In the genomic region with DNA sequence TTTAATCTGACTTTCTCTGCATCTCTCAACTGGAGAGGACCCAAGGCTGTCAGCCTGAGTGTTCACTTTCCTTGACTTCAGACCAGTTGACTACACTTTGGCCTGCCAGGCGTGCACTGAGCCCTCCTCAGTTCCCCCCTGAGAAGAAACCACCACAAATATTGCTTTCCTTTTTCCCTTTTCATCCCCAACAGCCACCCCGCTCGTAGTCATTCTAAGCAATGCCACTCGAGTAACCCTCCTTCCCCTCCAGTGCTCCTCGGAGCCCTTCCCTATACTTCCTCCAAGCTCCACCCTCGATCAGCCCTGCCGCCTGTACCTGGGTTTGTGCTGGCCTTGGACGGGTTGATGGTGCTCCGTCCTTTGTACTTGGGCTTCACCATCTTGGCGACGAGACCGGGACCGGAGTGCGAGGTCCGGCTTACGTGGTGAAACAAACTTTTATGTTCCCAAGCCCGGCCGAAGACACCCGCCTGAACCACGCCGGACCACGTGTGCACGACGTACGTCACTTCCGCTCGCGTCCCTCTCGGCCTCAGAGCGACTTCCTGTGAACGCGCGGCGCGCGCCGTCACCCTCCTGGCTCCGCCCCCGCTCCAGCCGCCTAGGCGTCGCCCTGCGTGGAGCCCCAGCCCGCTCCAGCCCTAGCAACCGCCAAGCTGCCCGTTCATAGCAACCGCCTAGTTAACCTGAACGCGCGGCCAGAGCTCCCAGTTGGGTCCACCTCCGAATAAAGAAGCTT, we compare ENCODE assay signal across 8 cellular contexts. TPM values are rescaled to one million over a fixed set of nuclear protein-coding genes. Genes with fewer than 3 reads are reported as not detected.
DNase-seq lines count a peak whose midpoint lies in the region; ATAC-seq, FAIRE-seq and TF ChIP-seq lines count a peak whose summit lies in the region.

A gene (minus strand): TSS at position 498 of the 742 bp plus-strand sequence. CDS start 115 bp downstream, at position 383.

- peak within 1 kb of the TSS; percentile 71 to 90 (median 87) for H3K4me3 ChIP-seq in HepG2 (replicated peaks in 1 of 3; ENCODE audit: insufficient read depth in 1 of 3, low read depth in 2 of 3, low read length in 3 of 3)

- POLR2A ChIA-PET in HepG2 (lab: Yijun Ruan, JAX) = interaction anchor here (0.8 to 1.4 kb wide), 6 partner anchors 42 to 264 kb away, joined by 3 to 14 read pairs (median 5); a partner anchor contains a TSS

- peaks cover 2 to 18% of the 10 kb centered on the region in 2 experiments; a peak in 2 of 5 replicates for H3K27me3 ChIP-seq in HepG2 (ENCODE audit: control insufficient read depth in 1 of 2, insufficient read depth in 2 of 2, low read length in 2 of 2)

- peaks cover 32% of the 10 kb centered on the region for H3K79me2 ChIP-seq in HepG2 (ENCODE audit: insufficient read depth, low read length)

- CTCF ChIA-PET in HepG2 (lab: Yijun Ruan, JAX; ENCODE audit: low intra/inter-chr PET ratio, low total read pairs) = no interaction called here

- FAIRE-seq in HepG2 (lab: Jason Lieb, UNC) = peak; percentile 79

- TF ChIP-seq EP300 in HepG2 (IDR thresholded peaks at IDR 0.05; ENCODE audit: low read depth in 2 of 2, low read length in 2 of 2) (peak in 1 of 2 experiments; percentile 43; a peak in 1 of 4 replicates), HepG2 (CRISPR knock-in tag; IDR thresholded peaks at IDR 0.05; ENCODE audit: borderline replicate concordance) (peak; percentile 25; the same call in 1 of the 2 replicates)

- H3K9me3 ChIP-seq in HepG2 (ENCODE audit: low read length) = no peaks in the 10 kb centered on the region

- H2AFZ ChIP-seq in HepG2 (ENCODE audit: low read length) = peak within 1 kb of the TSS; percentile 83

- peaks cover 5% of the 10 kb centered on the region; the same call in 1 of the 2 replicates for H4K20me1 ChIP-seq in HepG2 (ENCODE audit: insufficient read depth, low read length)

- TF ChIP-seq RAD21 in HepG2 (CRISPR knock-in tag; IDR thresholded peaks at IDR 0.05) = 0 out of 2 replicates have a peak, but pooled peaks have one; percentile 15

- TF ChIP-seq POLR2A in HepG2 (IDR thresholded peaks at IDR 0.05; ENCODE audit: insufficient read depth in 1 of 2, low read depth in 2 of 2, low read length in 2 of 2) = peak; percentile 94 to 96

- intact Hi-C loops in HepG2 (cut with micrococcal nuclease; ENCODE audit: unreplicated experiment) = no loop called here

- DNase-seq in C1 segment of cervical spinal cord (lab: John Stamatoyannopoulos, UW) = peak; percentile 39 to 95 (median 88)
- peak; percentile 72 for DNase-seq in NCI-H748 treated with DMSO at 0.1 percent for 48 hours (lab: John Stamatoyannopoulos, UW)
- peak; percentile 94 to 95 for DNase-seq in activated CD4-positive, alpha-beta T cell treated with anti-CD3 and anti-CD28 coated beads, Interleukin-2, amount 50 U/mL, for 4 hours
- peak; percentile 98 for DNase-seq in dermis blood vessel endothelial cell
- peak; percentile 92 for DNase-seq in HepG2 (ENCODE audit: low spot score)
- DNase-seq in stimulated activated CD4-positive, alpha-beta T cell treated with anti-CD3 and anti-CD28 coated beads, Interleukin-4, amount 100 ng/mL, for 1 hour = peak; percentile 97

- peaks cover 25% of the 10 kb centered on the region for H3K4me1 ChIP-seq in HepG2 (ENCODE audit: insufficient read depth, low read length)

- peak within 1 kb of the TSS; percentile 96 for H3K9ac ChIP-seq in HepG2 (ENCODE audit: insufficient read depth, low read depth, low read length)

- WGBS in HepG2 (ENCODE audit: low lambda C conversion rate) = 1% methylated on average over 25 of the region's 51 CpGs

- in situ Hi-C loops in HepG2 (cut with HindIII; ENCODE audit: extremely low pct_ligation_motif_present, low pct_unique_long_range_greater_than_20kb) = no loop called here

- peak; percentile 98 for ATAC-seq in GM19372 (IDR thresholded peaks at IDR 0.05; ENCODE audit: low read depth, unreplicated experiment)
- ATAC-seq in HG03558 (IDR thresholded peaks at IDR 0.05; ENCODE audit: extremely low read depth, unreplicated experiment) = peak; percentile 88
- peak; percentile 99 for ATAC-seq in HepG2

- peak within 1 kb of the TSS; percentile 72 for H3K27ac ChIP-seq in HepG2 (ENCODE audit: extremely low read length, insufficient read depth, low read length)

- H3K36me3 ChIP-seq in HepG2 (replicated peaks in 1 of 2; ENCODE audit: control insufficient read depth in 1 of 2, insufficient read depth in 2 of 2, low read length in 2 of 2) = peaks cover 9 to 28% of the 10 kb centered on the region in 2 experiments; a peak in 4 of 5 replicates

- BruUV-seq in HepG2 (replicated peaks; lab: Mats Ljungman, UMichigan) = no TSS peak

- peak; percentile 28 for TF ChIP-seq CTCF in HepG2 (CRISPR knock-in tag; IDR thresholded peaks at IDR 0.05)

- H3K4me2 ChIP-seq in HepG2 (ENCODE audit: low read depth, low read length) = peak within 1 kb of the TSS; percentile 85

TF ChIP-seq in HepG2, 621 proteins besides CTCF, POLR2A, EP300 and RAD21 (continues in another document):
- TF ChIP-seq HOXA3 (CRISPR knock-in tag; IDR thresholded peaks at IDR 0.05) (peak; percentile 91), ZNF674 (CRISPR knock-in tag; IDR thresholded peaks at IDR 0.05; ENCODE audit: low read depth) (peak; percentile 98), ZFP82 (CRISPR knock-in tag; IDR thresholded peaks at IDR 0.05; ENCODE audit: borderline replicate concordance) (no peak), MEIS1 (CRISPR knock-in tag; IDR thresholded peaks at IDR 0.05; ENCODE audit: borderline replicate concordance) (no peak), HHEX (CRISPR knock-in tag; IDR thresholded peaks at IDR 0.05) (0 out of 2 replicates have a peak, but pooled peaks have one; percentile 25), ZNF572 (CRISPR knock-in tag; IDR thresholded peaks at IDR 0.05) (peak; percentile 94)
- TF ChIP-seq, protein P1, sequence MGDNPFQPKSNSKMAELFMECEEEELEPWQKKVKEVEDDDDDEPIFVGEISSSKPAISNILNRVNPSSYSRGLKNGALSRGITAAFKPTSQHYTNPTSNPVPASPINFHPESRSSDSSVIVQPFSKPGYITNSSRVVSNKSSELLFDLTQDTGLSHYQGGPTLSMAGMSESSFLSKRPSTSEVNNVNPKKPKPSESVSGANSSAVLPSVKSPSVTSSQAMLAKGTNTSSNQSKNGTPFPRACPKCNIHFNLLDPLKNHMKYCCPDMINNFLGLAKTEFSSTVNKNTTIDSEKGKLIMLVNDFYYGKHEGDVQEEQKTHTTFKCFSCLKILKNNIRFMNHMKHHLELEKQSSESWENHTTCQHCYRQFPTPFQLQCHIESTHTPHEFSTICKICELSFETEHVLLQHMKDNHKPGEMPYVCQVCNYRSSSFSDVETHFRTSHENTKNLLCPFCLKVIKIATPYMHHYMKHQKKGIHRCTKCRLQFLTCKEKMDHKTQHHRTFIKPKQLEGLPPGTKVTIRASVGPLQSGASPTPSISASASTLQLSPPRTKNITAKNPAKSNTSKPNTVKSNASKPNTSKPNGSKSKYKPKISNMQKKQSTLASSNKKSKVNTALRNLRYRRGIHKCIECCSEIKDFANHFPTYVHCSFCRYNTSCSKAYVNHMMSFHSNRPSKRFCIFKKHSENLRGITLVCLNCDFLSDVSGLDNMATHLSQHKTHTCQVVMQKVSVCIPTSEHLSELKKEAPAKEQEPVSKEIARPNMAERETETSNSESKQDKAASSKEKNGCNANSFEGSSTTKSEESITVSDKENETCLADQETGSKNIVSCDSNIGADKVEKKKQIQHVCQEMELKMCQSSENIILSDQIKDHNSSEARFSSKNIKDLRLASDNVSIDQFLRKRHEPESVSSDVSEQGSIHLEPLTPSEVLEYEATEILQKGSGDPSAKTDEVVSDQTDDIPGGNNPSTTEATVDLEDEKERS (CRISPR knock-in tag; IDR thresholded peaks at IDR 0.05) = peak; percentile 77; the same call in 1 of the 2 replicates
- TF ChIP-seq, protein P2, sequence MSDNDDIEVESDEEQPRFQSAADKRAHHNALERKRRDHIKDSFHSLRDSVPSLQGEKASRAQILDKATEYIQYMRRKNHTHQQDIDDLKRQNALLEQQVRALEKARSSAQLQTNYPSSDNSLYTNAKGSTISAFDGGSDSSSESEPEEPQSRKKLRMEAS (IDR thresholded peaks at IDR 0.05) = peak; percentile 99

RNA-seq across cellular contexts. Expression of the gene that starts here (rescaled TPM):
- total RNA-seq in dermis blood vessel endothelial cell = 47.3 and 56.8 TPM in 2 replicates
- 72.1 and 101 TPM in 2 replicates for total RNA-seq in HepG2 (2016; rRNA removed; fragmentation: Illumina TruSeq; extraction: Trizol)
- total RNA-seq in HepG2 (2016; cell fraction: cytosol; rRNA removed; fragmentation: Illumina TruSeq; extraction: Trizol; ENCODE audit: low read depth) = 16.7 and 23.2 TPM in 2 replicates
- total RNA-seq in HepG2 (2016; cell fraction: insoluble cytoplasmic fraction; rRNA removed; fragmentation: Illumina TruSeq; extraction: Trizol) = 79.2 and 107 TPM in 2 replicates
- 24.0 and 31.0 TPM in 2 replicates for total RNA-seq in HepG2 (2016; cell fraction: membrane; rRNA removed; fragmentation: Illumina TruSeq; extraction: Trizol)
- total RNA-seq in HepG2 (2016; cell fraction: nucleus; rRNA removed; fragmentation: Illumina TruSeq; extraction: Trizol) = 53.4 and 56.4 TPM in 2 replicates
- polyA plus RNA-seq in HepG2 (2011; rRNA removed) = 31.2 and 32.1 TPM in 2 replicates
- 12.2 and 16.1 TPM in 2 replicates for polyA plus RNA-seq in HepG2 (2011; cell fraction: cytosol; rRNA removed)
- 28.4 and 31.6 TPM in 2 replicates for polyA plus RNA-seq in HepG2 (2011; cell fraction: nucleus; rRNA removed)
- 37.2 and 45.4 TPM in 2 replicates for polyA plus RNA-seq in HepG2 (2012)
- 13.7 and 14.9 TPM in 2 replicates for polyA plus RNA-seq in HepG2 (2016; cell fraction: cytosol; fragmentation: Illumina TruSeq; extraction: Trizol; ENCODE audit: low read depth)
- polyA plus RNA-seq in HepG2 (2016; cell fraction: insoluble cytoplasmic fraction; fragmentation: Illumina TruSeq; extraction: Trizol; ENCODE audit: low read depth) = 107 and 128 TPM in 2 replicates
- polyA plus RNA-seq in HepG2 (2016; cell fraction: membrane; fragmentation: Illumina TruSeq; extraction: Trizol; ENCODE audit: low read depth) = 15.5 and 20.8 TPM in 2 replicates
- 67.9 and 80.0 TPM in 2 replicates for polyA plus RNA-seq in HepG2 (2016; cell fraction: nucleus; fragmentation: Illumina TruSeq; extraction: Trizol; ENCODE audit: insufficient read depth, low read depth)
- 56.5 and 121 TPM in 2 replicates for polyA minus RNA-seq in HepG2 (2011; rRNA and poly(A)+ RNA removed; ENCODE audit: low replicate concordance)
- polyA minus RNA-seq in HepG2 (2011; cell fraction: cytosol; rRNA and poly(A)+ RNA removed) = 22.3 and 25.8 TPM in 2 replicates
- 103 and 108 TPM in 2 replicates for polyA minus RNA-seq in HepG2 (2011; cell fraction: nucleus; rRNA and poly(A)+ RNA removed)

Comparison
In these comparisons a context has a peak if more than half of its experiments do, and no peak if none do; other contexts are left out.
1. Peak in every context shown above with its lines: DNase-seq, ATAC-seq, H3K4me3 ChIP-seq and H3K27ac ChIP-seq.